In genomic region chr17:44221862-44222111, GRCh38 we compare ENCODE assay signal across 8 cellular contexts. TPM values are rescaled to one million over a fixed set of nuclear protein-coding genes. Genes with fewer than 3 reads are reported as not detected.
DNase-seq lines count a peak whose midpoint lies in the region; ATAC-seq and TF ChIP-seq lines count a peak whose summit lies in the region.

No MANE protein-coding gene starts in this region.

- TF ChIP-seq CTCF in heart left ventricle (IDR thresholded peaks at IDR 0.05) (no peak), mammary epithelial cell (conservative IDR thresholded peaks at IDR 0.05 in 1 of 2, IDR thresholded peaks at IDR 0.05 in 1 of 2; ENCODE audit: extremely low read depth in 1 of 2, insufficient read depth in 1 of 2, low read depth in 1 of 2, low read length in 2 of 2) (no peak)

- TF ChIP-seq POLR2A in heart left ventricle (IDR thresholded peaks at IDR 0.05), result no peak

- intact Hi-C loops in heart left ventricle (cut with DNase I) (loop anchor here in 8 of 10 donors (1.0 to 10.0 kb wide), 4 partner anchors 53 to 105 kb away; partner anchors contain the start of gene RUNDC3A (in 1 of the 8)), Right ventricle myocardium inferior (cut with DNase I) (loop anchor here (5.0 kb wide), 1 partner anchor 51 kb away; no protein-coding TSS in a partner anchor), mammary epithelial cell (cut with micrococcal nuclease) (loop anchor here (1.0 kb wide), 2 partner anchors 14 to 35 kb away; partner anchors contain the start of gene TMUB2), aorta (cut with DNase I) (no loop called here)

- H3K36me3 ChIP-seq in heart left ventricle (peaks cover 0 to 5% (median 2%) of the 10 kb centered on the region in 9 donors), mammary epithelial cell (ENCODE audit: insufficient read depth, low read length) (peaks cover under 1% of the 10 kb centered on the region), aorta (ENCODE audit: control insufficient read depth in 1 of 2, insufficient read depth in 2 of 2, low read length in 1 of 2) (no peaks in the 10 kb centered on the region)

- peak in 2 of 5 donors; percentile 51 to 54 for DNase-seq in heart left ventricle
- DNase-seq in Right ventricle myocardium inferior (ENCODE audit: missing footprints), result no peak
- DNase-seq in mammary epithelial cell, result no peak
- DNase-seq in midbrain (lab: John Stamatoyannopoulos, UW), result peak; percentile 84
- peak; percentile 68 to 74 for DNase-seq in aorta
- no peak for DNase-seq in cerebellum (ENCODE audit: low spot score)

- H3K27ac ChIP-seq in heart left ventricle, result peak overlapping the region; percentile 97 to 100 (median 100)
- H3K27ac ChIP-seq in mammary epithelial cell (ENCODE audit: insufficient read depth, low read depth, low read length), result peak overlapping the region; percentile 18
- H3K27ac ChIP-seq in aorta (ENCODE audit: low read depth in 1 of 2, low read length in 2 of 2), result peak overlapping the region; percentile 33 to 88

- in situ Hi-C loops in mammary epithelial cell (cut with MboI; ENCODE audit: low sequenced_read_pairs in 2 of 2), result loop anchor here (5.0 kb wide), 2 partner anchors 101 to 111 kb away; partner anchors contain the start of gene SLC25A39 (in 1 of the 2)

- BruUV-seq in mammary epithelial cell (replicated peaks; lab: Mats Ljungman, UMichigan), result no TSS peak

- peak overlapping the region; percentile 35 for H3K9ac ChIP-seq in mammary epithelial cell (ENCODE audit: insufficient read depth, low read length)

- no peaks in the 10 kb centered on the region for H3K27me3 ChIP-seq in heart left ventricle
- no peaks in the 10 kb centered on the region for H3K27me3 ChIP-seq in mammary epithelial cell (ENCODE audit: insufficient read depth, low read length)
- H3K27me3 ChIP-seq in aorta (ENCODE audit: control insufficient read depth in 1 of 2, insufficient read depth in 2 of 2, low read length in 1 of 2), result no peaks in the 10 kb centered on the region

- peak overlapping the region; percentile 77 for H2AFZ ChIP-seq in mammary epithelial cell (ENCODE audit: low read depth, low read length)

- no peak for ATAC-seq in heart left ventricle
- no peak for ATAC-seq in Right ventricle myocardium inferior
- ATAC-seq in aorta (ENCODE audit: low FRiP score), result no peak
- ATAC-seq in HG03095 (IDR thresholded peaks at IDR 0.05; ENCODE audit: unreplicated experiment), result no peak
- ATAC-seq in HG03354 (IDR thresholded peaks at IDR 0.05; ENCODE audit: poor library complexity, severe bottlenecking, unreplicated experiment), result no peak

- peak overlapping the region; percentile 91 for H3K4me2 ChIP-seq in mammary epithelial cell (ENCODE audit: insufficient read depth, low read depth, low read length)

- H3K9me3 ChIP-seq in heart left ventricle (no peaks in the 10 kb centered on the region), mammary epithelial cell (replicated peaks; ENCODE audit: insufficient read depth, low read length) (no peaks in the 10 kb centered on the region), aorta (ENCODE audit: control insufficient read depth, low read length) (no peaks in the 10 kb centered on the region)

- peaks cover 30% of the 10 kb centered on the region for H3K79me2 ChIP-seq in mammary epithelial cell (ENCODE audit: insufficient read depth, low read length)

- CTCF ChIA-PET in mammary epithelial cell (lab: Charles Lee; ENCODE audit: low non-redundant PET), result interaction anchor here (0.5 kb wide), 1 partner anchor 105 kb away, joined by 3 read pairs; no protein-coding TSS in a partner anchor

- peaks cover 4 to 40% (median 34%) of the 10 kb centered on the region in 12 donors for H3K4me1 ChIP-seq in heart left ventricle
- H3K4me1 ChIP-seq in mammary epithelial cell (ENCODE audit: insufficient read depth, low read length), result peaks cover 37% of the 10 kb centered on the region
- H3K4me1 ChIP-seq in aorta (ENCODE audit: control insufficient read depth in 1 of 2, insufficient read depth in 2 of 2, low read length in 2 of 2), result peaks cover 0 to 2% of the 10 kb centered on the region in 2 donors

- H4K20me1 ChIP-seq in mammary epithelial cell (ENCODE audit: insufficient read depth, low read length), result no peaks in the 10 kb centered on the region

- 0 to 1% (median 1%) methylated on average over 17 of the region's 17 CpGs for WGBS in heart left ventricle, 4 donors
- WGBS in mammary epithelial cell (ENCODE audit: low coverage, missing lambda C conversion rate), result 5% methylated on average over 10 of the region's 17 CpGs
- 0 to 1% methylated on average over 17 of the region's 17 CpGs for WGBS in aorta, 2 donors

- dilution Hi-C loops in mammary epithelial cell (cut with HindIII; ENCODE audit: low sequenced_read_pairs), result no loop called here

- H3K4me3 ChIP-seq in heart left ventricle (peak overlapping the region; percentile 76 to 100 (median 96)), mammary epithelial cell (replicated peaks in 1 of 3; ENCODE audit: insufficient read depth in 1 of 3, low read depth in 2 of 3, low read length in 3 of 3) (peak overlapping the region; percentile 71 to 85 (median 84)), aorta (ENCODE audit: low read length in 2 of 2) (peak overlapping the region; percentile 90 to 98)

RNA-seq across cellular contexts. Expression of gene UBTF, which starts 2.3 kb away (rescaled TPM):
- total RNA-seq in heart left ventricle (10 to 100 TPM; 33.1 to 61.2 (median 44.2) TPM), Right ventricle myocardium inferior (57.5 TPM), mammary epithelial cell (10 to 100 TPM; 30.0 to 60.1 TPM), aorta (10 to 100 TPM; 39.1 to 75.4 TPM), cerebellum (59.0 TPM)
- polyA plus RNA-seq in heart left ventricle (10 to 100 TPM; 34.1 to 41.6 TPM), mammary epithelial cell (18.5 TPM), aorta (10 to 100 TPM; 26.5 to 45.9 TPM)
- polyA minus RNA-seq in mammary epithelial cell, result 25.0 TPM

RNA-seq across cellular contexts. Expression of gene ATXN7L3, which starts 22.1 kb away (rescaled TPM):
- total RNA-seq in heart left ventricle (10 to 100 TPM; 24.1 to 51.9 (median 35.3) TPM), Right ventricle myocardium inferior (40.8 TPM), mammary epithelial cell (10 to 100 TPM; 35.3 to 55.9 TPM), aorta (10 to 100 TPM; 62.9 to 67.5 TPM), cerebellum (43.9 TPM)
- polyA plus RNA-seq in heart left ventricle (10 to 100 TPM; 24.3 to 54.4 TPM), mammary epithelial cell (26.3 TPM), aorta (10 to 100 TPM; 18.7 to 35.7 TPM)
- 30.4 TPM for polyA minus RNA-seq in mammary epithelial cell

RNA-seq across cellular contexts. Expression of gene TMUB2, which starts 35.0 kb away (rescaled TPM):
- total RNA-seq in heart left ventricle (10 to 100 TPM; 18.8 to 37.4 (median 21.8) TPM), Right ventricle myocardium inferior (20.8 TPM), mammary epithelial cell (10 to 100 TPM; 25.2 to 31.8 TPM), aorta (10 to 100 TPM; 25.8 to 39.7 TPM), cerebellum (20.9 TPM)
- polyA plus RNA-seq in heart left ventricle (10 to 100 TPM; 24.7 to 35.1 TPM), mammary epithelial cell (29.6 TPM), aorta (10 to 100 TPM; 13.4 to 59.8 TPM)
- 20.0 TPM for polyA minus RNA-seq in mammary epithelial cell

RNA-seq across cellular contexts. Expression of gene SLC4A1, which starts 46.1 kb away (rescaled TPM):
- total RNA-seq in heart left ventricle (1 to 10 TPM in 1 of 9 donors, under 1 TPM in 7, not detected in 1; 0.29 to 3.3 (median 0.61) TPM), Right ventricle myocardium inferior (0.08 TPM), mammary epithelial cell (not detected), aorta (10 to 100 TPM in 1 of 2 donors, 1 to 10 TPM in 1; 1.5 to 10.2 TPM), cerebellum (6.8 TPM)
- polyA plus RNA-seq in heart left ventricle (under 1 TPM in 1 of 2 donors, not detected in 1; 0.03 TPM), mammary epithelial cell (not detected), aorta (under 1 TPM; 0.08 to 0.25 TPM)
- not detected for polyA minus RNA-seq in mammary epithelial cell

RNA-seq across cellular contexts. Expression of gene ASB16, which starts 51.3 kb away (rescaled TPM):
- total RNA-seq in heart left ventricle, result 10 to 100 TPM in 7 of 9 donors, 1 to 10 TPM in 2; 7.7 to 71.1 (median 13.8) TPM
- 1 to 10 TPM; 1.5 to 5.1 TPM for polyA plus RNA-seq in heart left ventricle
- 14.5 TPM for total RNA-seq in Right ventricle myocardium inferior
- not detected for total RNA-seq in mammary epithelial cell
- polyA plus RNA-seq in mammary epithelial cell, result not detected
- not detected for polyA minus RNA-seq in mammary epithelial cell
- 1 to 10 TPM; 1.4 to 2.1 TPM for total RNA-seq in aorta
- 1 to 10 TPM in 1 of 2 donors, under 1 TPM in 1; 0.88 to 1.4 TPM for polyA plus RNA-seq in aorta
- not detected for total RNA-seq in cerebellum

Comparison
In these comparisons a context has a peak if more than half of its experiments do, and no peak if none do; other contexts are left out.
1. DNase-seq: peak in midbrain (single experiment) and aorta (2 of 2); none in Right ventricle myocardium inferior (single experiment), mammary epithelial cell (single experiment) and cerebellum (single experiment).
2. H3K27ac ChIP-seq: peak in every context shown above with its lines; median percentile 100 in heart left ventricle; 60 in aorta; 18 in mammary epithelial cell.
3. intact Hi-C loops: an anchor here in heart left ventricle (1.0 to 10.0 kb wide), Right ventricle myocardium inferior (5.0 kb wide) and mammary epithelial cell (1.0 kb wide); none called in aorta.
4. Peak in every context shown above with its lines, with median percentiles within 50 percentile points of each other: H3K4me3 ChIP-seq.